Comparison of ENCODE assay signal across 1 cellular context in genomic region chr11:9228086-9228485, GRCh38.
TF ChIP-seq lines count a peak whose summit lies in the region.

No MANE protein-coding gene starts in this region.

TF ChIP-seq in SK-N-SH, 30 proteins besides CTCF, POLR2A, EP300 and RAD21 (continued from another document):
- TF ChIP-seq, protein P1, sequence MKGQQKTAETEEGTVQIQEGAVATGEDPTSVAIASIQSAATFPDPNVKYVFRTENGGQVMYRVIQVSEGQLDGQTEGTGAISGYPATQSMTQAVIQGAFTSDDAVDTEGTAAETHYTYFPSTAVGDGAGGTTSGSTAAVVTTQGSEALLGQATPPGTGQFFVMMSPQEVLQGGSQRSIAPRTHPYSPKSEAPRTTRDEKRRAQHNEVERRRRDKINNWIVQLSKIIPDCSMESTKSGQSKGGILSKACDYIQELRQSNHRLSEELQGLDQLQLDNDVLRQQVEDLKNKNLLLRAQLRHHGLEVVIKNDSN (IDR thresholded peaks at IDR 0.05; ENCODE audit: borderline replicate concordance, low read depth) = no peak
- no peak for TF ChIP-seq POLR2AphosphoS5 (IDR thresholded peaks at IDR 0.05; ENCODE audit: low read depth, low read length)
- no peak for TF ChIP-seq MXI1 (IDR thresholded peaks at IDR 0.05; ENCODE audit: low read depth, low read length)
- no peak for TF ChIP-seq YY1 (IDR thresholded peaks at IDR 0.05; ENCODE audit: low read depth)
- no peak for TF ChIP-seq SMC3 (IDR thresholded peaks at IDR 0.05; ENCODE audit: low read depth, low read length)
- no peak for TF ChIP-seq USF2 (IDR thresholded peaks at IDR 0.05; ENCODE audit: borderline replicate concordance, low read depth, low read length)
- TF ChIP-seq MAX (IDR thresholded peaks at IDR 0.05; ENCODE audit: low read depth) = no peak
- TF ChIP-seq NRF1 (IDR thresholded peaks at IDR 0.05; ENCODE audit: low read depth, low read length) = no peak
